28 cellular contexts compared by ENCODE assay signal in genomic region chr5:74182603-74183002, GRCh38.
DNase-seq lines count a peak whose midpoint lies in the region; ATAC-seq, FAIRE-seq and TF ChIP-seq lines count a peak whose summit lies in the region.
"Had no signal": no experiment of that assay in that cellular context is flagged by ENCODE, and none has a peak within 500 bp of the region (broad histone marks: within the 10 kb centered on the region; RNA-seq: fewer than 3 reads in every experiment).

No MANE protein-coding gene starts in this region.

- 71% methylated on average over 6 of the region's 6 CpGs for WGBS in A549 (ENCODE audit: missing lambda C conversion rate)

- H3K4me3 ChIP-seq in A549 (no peak overlapping the region), Loucy (ENCODE audit: low read length, poor library complexity, severe bottlenecking) (peak overlapping the region; percentile 26)
- H3K4me3 ChIP-seq: breast epithelium, gastrocnemius medialis, psoas muscle, thoracic aorta had no signal

- peak; percentile 46 for FAIRE-seq in A549 (lab: Jason Lieb, UNC)
- FAIRE-seq: D721Med, urothelium cell line had no signal

- CTCF ChIA-PET in A549 (lab: Yijun Ruan, JAX), result interaction anchor here (0.8 to 1.2 kb wide), 2 partner anchors 280 to 592 kb away, joined by 3 to 5 read pairs; no protein-coding TSS in a partner anchor

- H3K27me3 Mint-ChIP-seq in nephron (ENCODE audit: low read depth), result peaks cover 7% of the 10 kb centered on the region

- H3K9ac ChIP-seq in Loucy (ENCODE audit: low read depth, low read length, poor library complexity, severe bottlenecking), result no peak overlapping the region

- no peak for TF ChIP-seq POLR2A in A549 (IDR thresholded peaks at IDR 0.05; ENCODE audit: low read length)

- no peak for ATAC-seq in A549
- ATAC-seq: HCT116, Right ventricle myocardium inferior, sciatic nerve, SK-N-SH treated with all-trans-retinoic acid at 6 μM for 48 hours had no signal

- TF ChIP-seq EP300 in A549 (IDR thresholded peaks at IDR 0.05), result no peak

- DNase-seq in activated CD8-positive, alpha-beta memory T cell treated with anti-CD3 and anti-CD28 coated beads, Interleukin-2, amount 50 U/mL, for 48 hours, result peak; percentile 56
- DNase-seq in activated CD8-positive, alpha-beta memory T cell treated with anti-CD3 and anti-CD28 coated beads for 24 hours, result no peak
- DNase-seq in A549 (ENCODE audit: low read depth in 1 of 2, low spot score in 1 of 2) (no peak), SKM-1 (lab: John Stamatoyannopoulos, UW; ENCODE audit: unreplicated experiment) (no peak), GM10266 (ENCODE audit: extremely low spot score) (no peak)
- DNase-seq: ACHN; activated CD4-positive, CD25-positive, alpha-beta regulatory T cell treated with anti-CD3 and anti-CD28 coated beads, Interleukin-2, amount 50 U/mL, for 72 hours; activated CD8-positive, alpha-beta memory T cell treated with anti-CD3 and anti-CD28 coated beads, Interleukin-2, amount 50 U/mL, for 4 hours; activated naive CD4-positive, alpha-beta T cell treated with anti-CD3 and anti-CD28 coated beads, Interleukin-2, amount 50 U/mL, for 16 hours; NCI-H1436 treated with DMSO at 0.1 percent for 48 hours; NCI-H748 treated with DMSO at 0.1 percent for 48 hours; psoas muscle had no signal

- H3K27ac ChIP-seq in A549, result no peak overlapping the region
- H3K27ac ChIP-seq: breast epithelium, gastrocnemius medialis, neutrophil, psoas muscle, thoracic aorta had no signal

- no peaks in the 10 kb centered on the region for H3K9me2 ChIP-seq in Loucy (replicated peaks; ENCODE audit: low read depth, low read length)

- H3K4me2 ChIP-seq in A549, result no peak overlapping the region
- H3K4me2 ChIP-seq in Loucy (ENCODE audit: low read depth, low read length, poor library complexity, severe bottlenecking), result peak overlapping the region; percentile 40

- H4K20me1 ChIP-seq in Loucy (ENCODE audit: insufficient read depth, low read length, poor library complexity, severe bottlenecking), result no peaks in the 10 kb centered on the region

- no peaks in the 10 kb centered on the region; the same call in 1 of the 2 replicates for H3F3A ChIP-seq in Loucy (ENCODE audit: low read depth)

- H3K27me3 ChIP-seq in Loucy (ENCODE audit: insufficient read depth, low read length, poor library complexity, severe bottlenecking), result no peaks in the 10 kb centered on the region
- H3K27me3 ChIP-seq: breast epithelium, gastrocnemius medialis, neutrophil had no signal

- peaks cover 76% of the 10 kb centered on the region for H3K4me1 Mint-ChIP-seq in nephron
- H3K4me1 Mint-ChIP-seq: B cell had no signal

- no peak overlapping the region for H3K4me3 Mint-ChIP-seq in nephron
- H3K4me3 Mint-ChIP-seq: B cell; mesothelial cell of epicardium; stimulated activated naive CD8-positive, alpha-beta T cell treated with anti-CD3 and anti-CD28 coated beads, Interleukin-15, Interleukin-2, amounts not matched to agents 100 ng/mL and 50 ng/mL, for 24 hours had no signal

- H3K27ac Mint-ChIP-seq in nephron, result peak overlapping the region in 2 of 3 experiments; percentile 42 to 60
- H3K27ac Mint-ChIP-seq: B cell; CD4-positive, alpha-beta memory T cell; stimulated activated naive CD8-positive, alpha-beta T cell treated with anti-CD3 and anti-CD28 coated beads, Interleukin-15, Interleukin-2, amounts not matched to agents 100 ng/mL and 50 ng/mL, for 24 hours had no signal

- H3K4me1 ChIP-seq in A549, result no peaks in the 10 kb centered on the region
- peaks cover 34% of the 10 kb centered on the region for H3K4me1 ChIP-seq in Loucy (ENCODE audit: insufficient read depth, low read length, poor library complexity, severe bottlenecking)

- POLR2A ChIA-PET in A549 (lab: Yijun Ruan, JAX), result no interaction called here

- TF ChIP-seq RAD21 in A549 (conservative IDR thresholded peaks at IDR 0.05 in 1 of 2, IDR thresholded peaks at IDR 0.05 in 1 of 2), result no peak

- H3K9me3 ChIP-seq in A549 (no peaks in the 10 kb centered on the region), Loucy (ENCODE audit: insufficient read depth, low read depth, low read length) (no peaks in the 10 kb centered on the region)
- H3K9me3 ChIP-seq: breast epithelium, gastrocnemius medialis, neutrophil, psoas muscle, thoracic aorta had no signal

- no peak for TF ChIP-seq CTCF in A549 (IDR thresholded peaks at IDR 0.05)
- no peak for TF ChIP-seq CTCF in Loucy (conservative IDR thresholded peaks at IDR 0.05; ENCODE audit: low read length)
- no peak for TF ChIP-seq CTCF in nephron (IDR thresholded peaks at IDR 0.05; ENCODE audit: unreplicated experiment in 3 of 3)
- TF ChIP-seq CTCF in GM10266 (IDR thresholded peaks at IDR 0.05; ENCODE audit: control insufficient read depth, insufficient read depth, low read depth, missing control alignments), result no peak

- no peaks in the 10 kb centered on the region for H3K36me3 Mint-ChIP-seq in nephron (ENCODE audit: low read depth)
- H3K36me3 Mint-ChIP-seq: CD4-positive, alpha-beta memory T cell; mesothelial cell of epicardium had no signal

- no peaks in the 10 kb centered on the region for H3K79me2 ChIP-seq in Loucy (ENCODE audit: insufficient read depth, low read length)

- no peaks in the 10 kb centered on the region for H3K9me3 Mint-ChIP-seq in nephron
- H3K9me3 Mint-ChIP-seq: mesothelial cell of epicardium; stimulated activated naive CD8-positive, alpha-beta T cell treated with anti-CD3 and anti-CD28 coated beads, Interleukin-15, Interleukin-2, amounts not matched to agents 100 ng/mL and 50 ng/mL, for 24 hours had no signal

- H3K36me3 ChIP-seq in Loucy (ENCODE audit: insufficient read depth, low read length), result no peaks in the 10 kb centered on the region
- H3K36me3 ChIP-seq: breast epithelium, gastrocnemius medialis, neutrophil, thoracic aorta had no signal

- peak overlapping the region; percentile 64 for H2AFZ ChIP-seq in Loucy (ENCODE audit: low read length)

TF ChIP-seq in A549, 52 proteins besides CTCF, POLR2A, EP300 and RAD21:
- TF ChIP-seq HOXB5 (CRISPR knock-in tag; IDR thresholded peaks at IDR 0.05), result no peak
- no peak for TF ChIP-seq REST (IDR thresholded peaks at IDR 0.05)
- TF ChIP-seq ELK1 (IDR thresholded peaks at IDR 0.05; ENCODE audit: low read depth, low read length), result no peak
- no peak for TF ChIP-seq CBX2 (IDR thresholded peaks at IDR 0.05; ENCODE audit: borderline replicate concordance, low read depth)
